In the genomic region with DNA sequence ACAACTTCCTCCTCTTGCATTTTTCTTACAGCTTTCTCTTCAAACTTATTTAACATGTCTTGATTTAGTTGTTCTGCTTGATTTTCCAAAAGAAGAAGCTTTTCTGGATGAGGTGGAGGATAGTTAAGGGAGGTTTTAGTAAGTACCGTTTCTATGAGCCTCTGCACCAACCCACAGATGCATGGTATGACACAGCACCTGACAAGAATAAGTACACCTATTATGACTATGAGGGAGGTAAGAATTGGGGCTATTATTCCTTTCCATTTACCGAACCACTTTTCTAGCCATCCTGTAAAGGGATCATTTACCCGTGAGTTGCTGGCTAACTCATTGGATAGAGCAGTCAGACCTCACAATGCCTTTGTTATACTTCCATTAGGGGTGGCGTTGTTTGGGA, we compare ENCODE assay signal across 11 cellular contexts. TPM values are rescaled to one million over a fixed set of nuclear protein-coding genes. Genes with fewer than 3 reads are reported as not detected.
DNase-seq lines count a peak whose midpoint lies in the region; ATAC-seq and TF ChIP-seq lines count a peak whose summit lies in the region.
"Had no signal": no experiment of that assay in that cellular context is flagged by ENCODE, and none has a peak within 500 bp of the region (broad histone marks: within the 10 kb centered on the region; RNA-seq: fewer than 3 reads in every experiment).

No MANE protein-coding gene starts in this region.

- ATAC-seq in natural killer cell treated with Interleukin-12 subunit alpha and Interleukin-12 subunit beta and Interleukin-15 and Interleukin-18, amount 100 ng/mL, for 72 hours: no peak
- ATAC-seq in natural killer cell (no peak), GM18511 (IDR thresholded peaks at IDR 0.05; ENCODE audit: unreplicated experiment) (no peak)

- no peak for DNase-seq in natural killer cell treated with Interleukin-12 subunit alpha and Interleukin-12 subunit beta and Interleukin-15 and Interleukin-18, amount 100 ng/mL, for 72 hours (ENCODE audit: low spot score)
- DNase-seq in natural killer cell (no peak), epithelial cell of prostate (ENCODE audit: low read depth, low spot score) (no peak), GM19238 (ENCODE audit: insufficient read length, low spot score) (no peak), islet precursor cell (no peak)
- DNase-seq in activated CD4-positive, alpha-beta memory T cell treated with anti-CD3 and anti-CD28 coated beads, Interleukin-2, amount 10 ng/mL, durations not matched to agents 7 days and 5 days: no peak
- DNase-seq: activated gamma-delta T cell; effector CD4-positive, alpha-beta T cell had no signal

- CTCF ChIA-PET in activated CD4-positive, alpha-beta memory T cell treated with anti-CD3 and anti-CD28 coated beads, Interleukin-2, amount 10 ng/mL, durations not matched to agents 7 days and 5 days (lab: Charles Lee): interaction anchor here (1.0 to 1.5 kb wide), 2 partner anchors 169 to 199 kb away, joined by 3 to 7 read pairs; a partner anchor contains a TSS

- no peak for TF ChIP-seq CTCF in natural killer cell (IDR thresholded peaks at IDR 0.05)

- POLR2A ChIA-PET in activated CD4-positive, alpha-beta memory T cell treated with anti-CD3 and anti-CD28 coated beads, Interleukin-2, amount 10 ng/mL, durations not matched to agents 7 days and 5 days (lab: Charles Lee): interaction anchor here (0.7 to 1.6 kb wide), 4 partner anchors 168 to 282 kb away, joined by 3 to 8 read pairs (median 3); a partner anchor contains a TSS

- H3K4me3 Mint-ChIP-seq in natural killer cell treated with Interleukin-12 subunit alpha and Interleukin-12 subunit beta and Interleukin-15 and Interleukin-18, amount 100 ng/mL, for 72 hours: peak overlapping the region; percentile 1
- H3K4me3 Mint-ChIP-seq in natural killer cell: no peak overlapping the region
- H3K4me3 Mint-ChIP-seq in activated CD4-positive, alpha-beta memory T cell treated with anti-CD3 and anti-CD28 coated beads, Interleukin-2, amount 10 ng/mL, durations not matched to agents 7 days and 5 days: no peak overlapping the region
- peak overlapping the region; percentile 65 for H3K4me3 Mint-ChIP-seq in stimulated activated naive CD8-positive, alpha-beta T cell treated with anti-CD3 and anti-CD28 coated beads, Interleukin-15, Interleukin-2, amounts not matched to agents 100 ng/mL and 50 ng/mL, for 24 hours

- peaks cover 27 to 36% of the 10 kb centered on the region in 2 donors for H3K4me1 Mint-ChIP-seq in natural killer cell treated with Interleukin-12 subunit alpha and Interleukin-12 subunit beta and Interleukin-15 and Interleukin-18, amount 100 ng/mL, for 72 hours (ENCODE audit: low read depth in 2 of 2)
- peaks cover 25 to 30% of the 10 kb centered on the region in 2 donors for H3K4me1 Mint-ChIP-seq in natural killer cell
- H3K4me1 Mint-ChIP-seq in activated CD4-positive, alpha-beta memory T cell treated with anti-CD3 and anti-CD28 coated beads, Interleukin-2, amount 10 ng/mL, durations not matched to agents 7 days and 5 days: peaks cover 51% of the 10 kb centered on the region
- H3K4me1 Mint-ChIP-seq in stimulated activated naive CD8-positive, alpha-beta T cell treated with anti-CD3 and anti-CD28 coated beads, Interleukin-15, Interleukin-2, amounts not matched to agents 100 ng/mL and 50 ng/mL, for 24 hours (ENCODE audit: low read depth): peaks cover 59% of the 10 kb centered on the region

- intact Hi-C loops in natural killer cell (cut with micrococcal nuclease): no loop called here

- peaks cover 5% of the 10 kb centered on the region for H3K9me3 Mint-ChIP-seq in natural killer cell treated with Interleukin-12 subunit alpha and Interleukin-12 subunit beta and Interleukin-15 and Interleukin-18, amount 100 ng/mL, for 72 hours
- H3K9me3 Mint-ChIP-seq in natural killer cell: no peaks in the 10 kb centered on the region
- peaks cover 16% of the 10 kb centered on the region for H3K9me3 Mint-ChIP-seq in activated CD4-positive, alpha-beta memory T cell treated with anti-CD3 and anti-CD28 coated beads, Interleukin-2, amount 10 ng/mL, durations not matched to agents 7 days and 5 days
- peaks cover 8% of the 10 kb centered on the region for H3K9me3 Mint-ChIP-seq in stimulated activated naive CD8-positive, alpha-beta T cell treated with anti-CD3 and anti-CD28 coated beads, Interleukin-15, Interleukin-2, amounts not matched to agents 100 ng/mL and 50 ng/mL, for 24 hours

- H3K27me3 Mint-ChIP-seq in natural killer cell treated with Interleukin-12 subunit alpha and Interleukin-12 subunit beta and Interleukin-15 and Interleukin-18, amount 100 ng/mL, for 72 hours: no peaks in the 10 kb centered on the region
- peaks cover 0 to 3% of the 10 kb centered on the region in 2 donors for H3K27me3 Mint-ChIP-seq in natural killer cell (ENCODE audit: low read depth in 2 of 2)
- no peaks in the 10 kb centered on the region for H3K27me3 Mint-ChIP-seq in activated CD4-positive, alpha-beta memory T cell treated with anti-CD3 and anti-CD28 coated beads, Interleukin-2, amount 10 ng/mL, durations not matched to agents 7 days and 5 days
- no peaks in the 10 kb centered on the region for H3K27me3 Mint-ChIP-seq in stimulated activated naive CD8-positive, alpha-beta T cell treated with anti-CD3 and anti-CD28 coated beads, Interleukin-15, Interleukin-2, amounts not matched to agents 100 ng/mL and 50 ng/mL, for 24 hours

- peak overlapping the region; percentile 92 to 96 for H3K27ac Mint-ChIP-seq in natural killer cell treated with Interleukin-12 subunit alpha and Interleukin-12 subunit beta and Interleukin-15 and Interleukin-18, amount 100 ng/mL, for 72 hours
- H3K27ac Mint-ChIP-seq in natural killer cell: peak overlapping the region in 1 of 2 donors; percentile 99
- peak overlapping the region; percentile 85 for H3K27ac Mint-ChIP-seq in activated CD4-positive, alpha-beta memory T cell treated with anti-CD3 and anti-CD28 coated beads, Interleukin-2, amount 10 ng/mL, durations not matched to agents 7 days and 5 days
- H3K27ac Mint-ChIP-seq in stimulated activated naive CD8-positive, alpha-beta T cell treated with anti-CD3 and anti-CD28 coated beads, Interleukin-15, Interleukin-2, amounts not matched to agents 100 ng/mL and 50 ng/mL, for 24 hours: peak overlapping the region; percentile 98

- H3K27ac ChIP-seq in epithelial cell of prostate: peak overlapping the region; percentile 92
- H3K27ac ChIP-seq: RWPE1 had no signal

- H3K36me3 Mint-ChIP-seq in natural killer cell treated with Interleukin-12 subunit alpha and Interleukin-12 subunit beta and Interleukin-15 and Interleukin-18, amount 100 ng/mL, for 72 hours: peaks cover 10% of the 10 kb centered on the region
- no peaks in the 10 kb centered on the region for H3K36me3 Mint-ChIP-seq in natural killer cell
- peaks cover 38% of the 10 kb centered on the region for H3K36me3 Mint-ChIP-seq in activated CD4-positive, alpha-beta memory T cell treated with anti-CD3 and anti-CD28 coated beads, Interleukin-2, amount 10 ng/mL, durations not matched to agents 7 days and 5 days (ENCODE audit: low read depth)
- peaks cover 26% of the 10 kb centered on the region for H3K36me3 Mint-ChIP-seq in stimulated activated naive CD8-positive, alpha-beta T cell treated with anti-CD3 and anti-CD28 coated beads, Interleukin-15, Interleukin-2, amounts not matched to agents 100 ng/mL and 50 ng/mL, for 24 hours (ENCODE audit: low read depth)

RNA-seq across cellular contexts. Expression of a gene that starts 2.5 kb away (rescaled TPM):
- total RNA-seq in natural killer cell treated with Interleukin-12 subunit alpha and Interleukin-12 subunit beta and Interleukin-15 and Interleukin-18, amount 100 ng/mL, for 72 hours: 100 to 1,000 TPM in 1 of 2 donors, 10 to 100 TPM in 1; 81.2 to 102 TPM
- total RNA-seq in natural killer cell: 100 to 1,000 TPM in 1 of 3 donors, 10 to 100 TPM in 2; 53.0 to 105 (median 85.8) TPM
- total RNA-seq in activated CD4-positive, alpha-beta memory T cell treated with anti-CD3 and anti-CD28 coated beads, Interleukin-2, amount 10 ng/mL, durations not matched to agents 7 days and 5 days: 100 to 1,000 TPM; 150 to 155 TPM

Comparison
In these comparisons a context has a peak if more than half of its experiments do, and no peak if none do; other contexts are left out.
1. H3K4me3 Mint-ChIP-seq: peak in natural killer cell treated with Interleukin-12 subunit alpha and Interleukin-12 subunit beta and Interleukin-15 and Interleukin-18, amount 100 ng/mL, for 72 hours (single experiment) and stimulated activated naive CD8-positive, alpha-beta T cell treated with anti-CD3 and anti-CD28 coated beads, Interleukin-15, Interleukin-2, amounts not matched to agents 100 ng/mL and 50 ng/mL, for 24 hours (single experiment); none in natural killer cell (single experiment) and activated CD4-positive, alpha-beta memory T cell treated with anti-CD3 and anti-CD28 coated beads, Interleukin-2, amount 10 ng/mL, durations not matched to agents 7 days and 5 days (single experiment).